Comparison of ENCODE assay signal across 7 cellular contexts in genomic region chrX:86946569-86946968, GRCh38.
A peak's percentile ranks its signal among the peaks of the same experiment; 100 is the strongest.
DNase-seq lines count a peak whose midpoint lies in the region; ATAC-seq and TF ChIP-seq lines count a peak whose summit lies in the region.

No MANE protein-coding gene starts in this region.

- no peaks in the 10 kb centered on the region for H3K4me1 ChIP-seq in mammary epithelial cell (ENCODE audit: insufficient read depth, low read length)

- peak; percentile 47 for TF ChIP-seq CTCF in GM10248 (IDR thresholded peaks at IDR 0.05; ENCODE audit: control extremely low read depth, extremely low read depth, low read depth, missing control alignments)
- TF ChIP-seq CTCF in mammary epithelial cell (conservative IDR thresholded peaks at IDR 0.05 in 1 of 2, IDR thresholded peaks at IDR 0.05 in 1 of 2; ENCODE audit: extremely low read depth in 1 of 2, insufficient read depth in 1 of 2, low read depth in 1 of 2, low read length in 2 of 2), result peak; percentile 82 to 83

- ATAC-seq in GM21717 (IDR thresholded peaks at IDR 0.05; ENCODE audit: unreplicated experiment) (peak; percentile 91), HG03571 (IDR thresholded peaks at IDR 0.05; ENCODE audit: unreplicated experiment) (no peak)

- no peaks in the 10 kb centered on the region for H4K20me1 ChIP-seq in mammary epithelial cell (ENCODE audit: insufficient read depth, low read length)

- CTCF ChIA-PET in GM10248 (lab: Yijun Ruan, JAX) (interaction anchor here (0.9 to 1.5 kb wide), 3 partner anchors 16 to 1096 kb away, joined by 3 to 4 read pairs (median 3); no protein-coding TSS in a partner anchor), mammary epithelial cell (lab: Charles Lee; ENCODE audit: low non-redundant PET) (interaction anchor here (0.5 kb wide), 1 partner anchor 1897 kb away, joined by 3 read pairs; no protein-coding TSS in a partner anchor)

- intact Hi-C loops in mammary epithelial cell (cut with micrococcal nuclease), result loop anchor here (5.0 to 10.0 kb wide), 2 partner anchors 1334 to 1832 kb away; no protein-coding TSS in a partner anchor

- no peak overlapping the region for H3K4me2 ChIP-seq in mammary epithelial cell (ENCODE audit: insufficient read depth, low read depth, low read length)

- in situ Hi-C loops in mammary epithelial cell (cut with MboI; ENCODE audit: low sequenced_read_pairs in 2 of 2), result loop anchor here in 1 of 2 donors (25.0 kb wide), 1 partner anchor 1334 kb away; no protein-coding TSS in a partner anchor

- WGBS in mammary epithelial cell (ENCODE audit: low coverage, missing lambda C conversion rate), result 0% methylated on average over 1 of the region's 1 CpG

- DNase-seq in GM10248 (ENCODE audit: extremely low spot score) (peak; percentile 8), NAMALWA (ENCODE audit: low spot score) (peak; percentile 46), mammary epithelial cell (peak; percentile 13), mucosa of gallbladder (ENCODE audit: low spot score) (peak; percentile 24), cortex of kidney (lab: John Stamatoyannopoulos, UW) (no peak)

- no peak overlapping the region for H3K9ac ChIP-seq in mammary epithelial cell (ENCODE audit: insufficient read depth, low read length)

- H3K9me3 ChIP-seq in mammary epithelial cell (replicated peaks; ENCODE audit: insufficient read depth, low read length), result no peaks in the 10 kb centered on the region

- no peak overlapping the region for H2AFZ ChIP-seq in mammary epithelial cell (ENCODE audit: low read depth, low read length)

- POLR2A ChIA-PET in GM10248 (lab: Yijun Ruan, JAX), result no interaction called here

- no peak overlapping the region for H3K4me3 ChIP-seq in mammary epithelial cell (replicated peaks in 1 of 3; ENCODE audit: insufficient read depth in 1 of 3, low read depth in 2 of 3, low read length in 3 of 3)

- no peaks in the 10 kb centered on the region for H3K27me3 ChIP-seq in mammary epithelial cell (ENCODE audit: insufficient read depth, low read length)

- dilution Hi-C loops in mammary epithelial cell (cut with HindIII; ENCODE audit: low sequenced_read_pairs), result no loop called here

- H3K79me2 ChIP-seq in mammary epithelial cell (ENCODE audit: insufficient read depth, low read length), result no peaks in the 10 kb centered on the region

- no peaks in the 10 kb centered on the region for H3K36me3 ChIP-seq in mammary epithelial cell (ENCODE audit: insufficient read depth, low read length)

- no TSS peak for BruUV-seq in mammary epithelial cell (replicated peaks; lab: Mats Ljungman, UMichigan)

- no peak overlapping the region for H3K27ac ChIP-seq in mammary epithelial cell (ENCODE audit: insufficient read depth, low read depth, low read length)
